In genomic region chr1:234725177-234726132, GRCh38 we compare ENCODE assay signal across 8 cellular contexts.
A peak's percentile ranks its signal among the peaks of the same experiment; 100 is the strongest.
DNase-seq lines count a peak whose midpoint lies in the region; ATAC-seq and TF ChIP-seq lines count a peak whose summit lies in the region.

No MANE protein-coding gene starts in this region.

- peak overlapping the region; percentile 91 to 97 (median 94) for H3K4me2 ChIP-seq in BLaER1 treated with 17β-estradiol and CSF1 and Interleukin-3, amounts not matched to agents 10 nM and 100 nM
- peak overlapping the region; percentile 56 for H3K4me2 ChIP-seq in trophoblast cell (ENCODE audit: low read length)

- intact Hi-C loops in esophagus muscularis mucosa (cut with DNase I), result loop anchor here (10.0 kb wide), 2 partner anchors 189 to 191 kb away; no protein-coding TSS in a partner anchor

- H4K8ac ChIP-seq in trophoblast cell (ENCODE audit: low read depth, low read length), result peak overlapping the region; percentile 72

- peak overlapping the region; percentile 67 for H2AFZ ChIP-seq in trophoblast cell (ENCODE audit: insufficient read depth, low read length, poor library complexity)

- no peaks in the 10 kb centered on the region for H3K36me3 ChIP-seq in BLaER1 treated with 17β-estradiol and CSF1 and Interleukin-3, amounts not matched to agents 10 nM and 100 nM
- H3K36me3 ChIP-seq in esophagus muscularis mucosa (no peaks in the 10 kb centered on the region), trophoblast cell (ENCODE audit: control insufficient read depth in 1 of 2, insufficient read depth in 2 of 2, low read length in 2 of 2) (no peaks in the 10 kb centered on the region)

- ATAC-seq in HG03039 (IDR thresholded peaks at IDR 0.05; ENCODE audit: unreplicated experiment) (no peak), GM21717 (IDR thresholded peaks at IDR 0.05; ENCODE audit: unreplicated experiment) (no peak)

- 52% methylated on average over 12 of the region's 12 CpGs for WGBS in esophagus muscularis mucosa
- no CpG with 5 or more reads among the region's 12 CpGs for WGBS in trophoblast cell (ENCODE audit: extremely low coverage, insufficient coverage, insufficient read length)

- DNase-seq in NCI-H1105 (lab: John Stamatoyannopoulos, UW), result peak; percentile 13
- peak; percentile 41 for DNase-seq in activated T-cell treated with anti-CD3 and anti-CD28 coated beads for 24 hours (ENCODE audit: low read depth)
- DNase-seq in esophagus muscularis mucosa (ENCODE audit: extremely low spot score), result no peak
- no peak for DNase-seq in trophoblast cell
- no peak for DNase-seq in EL

- H3K14ac ChIP-seq in trophoblast cell (ENCODE audit: low read length), result peak overlapping the region; percentile 98

- TF ChIP-seq CTCF in esophagus muscularis mucosa (IDR thresholded peaks at IDR 0.05), result no peak

- peak overlapping the region; percentile 93 for H2AK5ac ChIP-seq in trophoblast cell (ENCODE audit: low read length)

- peaks cover 89 to 99% (median 94%) of the 10 kb centered on the region in 10 experiments for H3K4me1 ChIP-seq in BLaER1 treated with 17β-estradiol and CSF1 and Interleukin-3, amounts not matched to agents 10 nM and 100 nM
- peaks cover 72 to 85% (median 81%) of the 10 kb centered on the region in 4 donors for H3K4me1 ChIP-seq in esophagus muscularis mucosa
- H3K4me1 ChIP-seq in trophoblast cell (ENCODE audit: control insufficient read depth in 1 of 2, insufficient read depth in 2 of 2, low read length in 2 of 2), result peaks cover 54 to 62% of the 10 kb centered on the region in 2 experiments

- no peak overlapping the region for H3K23ac ChIP-seq in trophoblast cell (ENCODE audit: low read length)

- H3K4ac ChIP-seq in trophoblast cell (ENCODE audit: low read depth, low read length), result peak overlapping the region; percentile 71

- H3K9ac ChIP-seq in BLaER1 treated with 17β-estradiol and CSF1 and Interleukin-3, amounts not matched to agents 10 nM and 100 nM, result peak overlapping the region; percentile 86 to 95 (median 90)
- no peak overlapping the region for H3K9ac ChIP-seq in trophoblast cell (ENCODE audit: low read length)

- peaks cover 58% of the 10 kb centered on the region for H3K79me1 ChIP-seq in trophoblast cell (ENCODE audit: low read length)

- peak overlapping the region; percentile 95 for H4K91ac ChIP-seq in trophoblast cell (ENCODE audit: low read depth, low read length)

- H4K20me1 ChIP-seq in BLaER1 treated with 17β-estradiol and CSF1 and Interleukin-3, amounts not matched to agents 10 nM and 100 nM, result no peaks in the 10 kb centered on the region

- peak overlapping the region; percentile 95 for H2BK12ac ChIP-seq in trophoblast cell (ENCODE audit: low read length)

- peak overlapping the region; percentile 95 to 100 (median 96) for H3K27ac ChIP-seq in BLaER1 treated with 17β-estradiol and CSF1 and Interleukin-3, amounts not matched to agents 10 nM and 100 nM
- H3K27ac ChIP-seq in esophagus muscularis mucosa (replicated peaks in 1 of 4) (peak overlapping the region; percentile 97 to 98 (median 98)), trophoblast cell (ENCODE audit: low read depth, low read length) (peak overlapping the region; percentile 91)

- TF ChIP-seq EP300 in esophagus muscularis mucosa (IDR thresholded peaks at IDR 0.05), result no peak

- H2BK120ac ChIP-seq in trophoblast cell (ENCODE audit: insufficient read depth, low read length, poor library complexity), result peak overlapping the region; percentile 99

- peak overlapping the region; percentile 96 for H3K18ac ChIP-seq in trophoblast cell (ENCODE audit: low read length)

- peak overlapping the region; percentile 78 for H4K12ac ChIP-seq in trophoblast cell (ENCODE audit: low read depth, low read length)

- H3K27me3 ChIP-seq in BLaER1 treated with 17β-estradiol and CSF1 and Interleukin-3, amounts not matched to agents 10 nM and 100 nM, result no peaks in the 10 kb centered on the region
- H3K27me3 ChIP-seq in esophagus muscularis mucosa (no peaks in the 10 kb centered on the region), trophoblast cell (ENCODE audit: insufficient read depth, low read length) (no peaks in the 10 kb centered on the region)

- peak overlapping the region; percentile 71 for H2BK5ac ChIP-seq in trophoblast cell (ENCODE audit: low read depth, low read length, poor library complexity)

- peaks cover 16% of the 10 kb centered on the region for H3K79me2 ChIP-seq in trophoblast cell (ENCODE audit: control insufficient read depth, insufficient read depth, low read length, poor library complexity)

- H3K4me3 ChIP-seq in BLaER1 treated with 17β-estradiol and CSF1 and Interleukin-3, amounts not matched to agents 10 nM and 100 nM, result peak overlapping the region; percentile 31 to 63 (median 50); a peak in 19 of 20 replicates
- H3K4me3 ChIP-seq in esophagus muscularis mucosa (peak overlapping the region in 3 of 4 donors; percentile 14 to 26 (median 26)), trophoblast cell (ENCODE audit: low read depth, low read length) (no peak overlapping the region)

- TF ChIP-seq POLR2A in esophagus muscularis mucosa (IDR thresholded peaks at IDR 0.05; ENCODE audit: low read depth), result no peak

- H3K9me3 ChIP-seq in BLaER1 treated with 17β-estradiol and CSF1 and Interleukin-3, amounts not matched to agents 10 nM and 100 nM (replicated peaks in 1 of 11), result no peaks in the 10 kb centered on the region
- no peaks in the 10 kb centered on the region for H3K9me3 ChIP-seq in esophagus muscularis mucosa
- H3K9me3 ChIP-seq in trophoblast cell (ENCODE audit: insufficient read depth, low read depth, low read length), result no peaks in the 10 kb centered on the region

Comparison
In these comparisons a context has a peak if more than half of its experiments do, and no peak if none do; other contexts are left out.
1. DNase-seq: peak in NCI-H1105 (single experiment) and activated T-cell treated with anti-CD3 and anti-CD28 coated beads for 24 hours (single experiment); none in esophagus muscularis mucosa (single experiment), trophoblast cell (0 of 2) and EL (single experiment).
2. Peak in every context shown above with its lines, with median percentiles within 50 percentile points of each other: H3K27ac ChIP-seq.